30 cellular contexts compared by ENCODE assay signal in genomic region chr6:120951258-120951657, GRCh38.
"Had no signal": no experiment of that assay in that cellular context is flagged by ENCODE, and none has a peak within 500 bp of the region (broad histone marks: within the 10 kb centered on the region; RNA-seq: fewer than 3 reads in every experiment).

No MANE protein-coding gene starts in this region.

- H3K36me3 ChIP-seq: brain microvascular endothelial cell, esophagus squamous epithelium had no signal

- DNase-seq: activated CD4-positive, alpha-beta memory T cell treated with anti-CD3 and anti-CD28 coated beads for 36 hours; activated CD4-positive, alpha-beta T cell treated with anti-CD3 and anti-CD28 coated beads for 36 hours; activated CD4-positive, alpha-beta T cell treated with anti-CD3 and anti-CD28 coated beads, Interleukin-2, amount 10 ng/mL, durations not matched to agents 24 days and 14 days; activated CD4-positive, CD25-positive, alpha-beta regulatory T cell; activated CD4-positive, CD25-positive, alpha-beta regulatory T cell treated with anti-CD3 and anti-CD28 coated beads, Interleukin-2, amount 50 U/mL, for 72 hours; activated CD8-positive, alpha-beta memory T cell treated with anti-CD3 and anti-CD28 coated beads, Interleukin-2, amount 50 U/mL, for 48 hours; activated gamma-delta T cell; activated naive CD4-positive, alpha-beta T cell; activated naive CD4-positive, alpha-beta T cell treated with anti-CD3 and anti-CD28 coated beads, Interleukin-2, amount 10 ng/mL, durations not matched to agents 7 days and 5 days; activated T-cell treated with anti-CD3 and anti-CD28 coated beads for 4 hours; activated T-cell treated with anti-CD3 and anti-CD28 coated beads, Interleukin-2, amount 50 U/mL, for 24 hours; activated T-cell treated with anti-CD3 and anti-CD28 coated beads, Interleukin-2, amount 50 U/mL, for 72 hours; amniotic stem cell; anterior cingulate cortex; brain microvascular endothelial cell; dorsolateral prefrontal cortex; effector memory CD4-positive, alpha-beta T cell; esophagus squamous epithelium; head of caudate nucleus; T-helper 2 cell had no signal

- H3K36me3 Mint-ChIP-seq: activated CD4-positive, alpha-beta memory T cell treated with anti-CD3 and anti-CD28 coated beads for 36 hours; activated naive CD4-positive, alpha-beta T cell treated with anti-CD3 and anti-CD28 coated beads, Interleukin-2, amount 10 ng/mL, durations not matched to agents 7 days and 5 days; activated naive CD4-positive, alpha-beta T cell treated with anti-CD3 and anti-CD28 coated beads, Interleukin-2, amount 50 U/mL, for 72 hours had no signal

- H3K27me3 ChIP-seq: brain microvascular endothelial cell, dorsolateral prefrontal cortex, esophagus squamous epithelium had no signal

- H3K27me3 Mint-ChIP-seq: activated CD4-positive, alpha-beta memory T cell treated with anti-CD3 and anti-CD28 coated beads for 36 hours; activated CD4-positive, alpha-beta T cell treated with anti-CD3 and anti-CD28 coated beads, Interleukin-2, amount 10 ng/mL, durations not matched to agents 24 days and 14 days; activated naive CD4-positive, alpha-beta T cell treated with anti-CD3 and anti-CD28 coated beads, Interleukin-2, amount 10 ng/mL, durations not matched to agents 7 days and 5 days; activated T-cell treated with anti-CD3 and anti-CD28 coated beads, Interleukin-2, amount 50 U/mL, for 24 hours; central memory CD8-positive, alpha-beta T cell; dendritic cell treated with granulocyte-macrophage colony-stimulating factor and Interleukin-4, amounts not matched to agents 40 ng/mL and 50 ng/mL, for 4 days had no signal

- H3K4me3 Mint-ChIP-seq: activated CD4-positive, alpha-beta memory T cell treated with anti-CD3 and anti-CD28 coated beads for 36 hours; activated CD4-positive, alpha-beta T cell treated with anti-CD3 and anti-CD28 coated beads for 36 hours; activated CD4-positive, alpha-beta T cell treated with anti-CD3 and anti-CD28 coated beads, Interleukin-2, amount 10 ng/mL, durations not matched to agents 24 days and 14 days; activated naive CD4-positive, alpha-beta T cell treated with anti-CD3 and anti-CD28 coated beads, Interleukin-2, amount 10 ng/mL, durations not matched to agents 7 days and 5 days; activated T-cell treated with anti-CD3 and anti-CD28 coated beads, Interleukin-2, amount 50 U/mL, for 24 hours; activated T-cell treated with anti-CD3 and anti-CD28 coated beads, Interleukin-2, amount 50 U/mL, for 72 hours; central memory CD8-positive, alpha-beta T cell; dendritic cell treated with granulocyte-macrophage colony-stimulating factor and Interleukin-4, amounts not matched to agents 40 ng/mL and 50 ng/mL, for 4 days had no signal

- ATAC-seq: activated CD4-positive, alpha-beta T cell treated with anti-CD3 and anti-CD28 coated beads for 36 hours; activated naive CD4-positive, alpha-beta T cell treated with anti-CD3 and anti-CD28 coated beads, Interleukin-2, amount 50 U/mL, for 72 hours; activated T-cell treated with anti-CD3 and anti-CD28 coated beads, Interleukin-2, amount 50 U/mL, for 72 hours had no signal

- H3K9me3 Mint-ChIP-seq: activated CD4-positive, alpha-beta memory T cell treated with anti-CD3 and anti-CD28 coated beads for 36 hours; activated CD4-positive, alpha-beta T cell treated with anti-CD3 and anti-CD28 coated beads, Interleukin-2, amount 10 ng/mL, durations not matched to agents 24 days and 14 days; activated naive CD4-positive, alpha-beta T cell treated with anti-CD3 and anti-CD28 coated beads, Interleukin-2, amount 10 ng/mL, durations not matched to agents 7 days and 5 days; activated naive CD4-positive, alpha-beta T cell treated with anti-CD3 and anti-CD28 coated beads, Interleukin-2, amount 50 U/mL, for 72 hours; activated T-cell treated with anti-CD3 and anti-CD28 coated beads, Interleukin-2, amount 50 U/mL, for 24 hours; activated T-cell treated with anti-CD3 and anti-CD28 coated beads, Interleukin-2, amount 50 U/mL, for 72 hours had no signal

- H3K27ac ChIP-seq: brain microvascular endothelial cell, coronary artery, dorsolateral prefrontal cortex, epithelial cell of prostate, esophagus squamous epithelium had no signal

- H3K27ac Mint-ChIP-seq: activated CD4-positive, alpha-beta memory T cell treated with anti-CD3 and anti-CD28 coated beads for 36 hours; activated CD4-positive, alpha-beta T cell treated with anti-CD3 and anti-CD28 coated beads for 36 hours; activated CD4-positive, alpha-beta T cell treated with anti-CD3 and anti-CD28 coated beads, Interleukin-2, amount 10 ng/mL, durations not matched to agents 24 days and 14 days; activated naive CD4-positive, alpha-beta T cell treated with anti-CD3 and anti-CD28 coated beads, Interleukin-2, amount 10 ng/mL, durations not matched to agents 7 days and 5 days; activated naive CD4-positive, alpha-beta T cell treated with anti-CD3 and anti-CD28 coated beads, Interleukin-2, amount 50 U/mL, for 72 hours; activated T-cell treated with anti-CD3 and anti-CD28 coated beads, Interleukin-2, amount 50 U/mL, for 24 hours; activated T-cell treated with anti-CD3 and anti-CD28 coated beads, Interleukin-2, amount 50 U/mL, for 72 hours; dendritic cell treated with granulocyte-macrophage colony-stimulating factor and Interleukin-4, amounts not matched to agents 40 ng/mL and 50 ng/mL, for 4 days had no signal

- H3K9me3 ChIP-seq: esophagus squamous epithelium had no signal

- H3K4me3 ChIP-seq: coronary artery, dorsolateral prefrontal cortex, esophagus squamous epithelium had no signal

- H3K4me1 Mint-ChIP-seq: activated CD4-positive, alpha-beta T cell treated with anti-CD3 and anti-CD28 coated beads for 36 hours; activated CD4-positive, alpha-beta T cell treated with anti-CD3 and anti-CD28 coated beads, Interleukin-2, amount 10 ng/mL, durations not matched to agents 24 days and 14 days; activated naive CD4-positive, alpha-beta T cell treated with anti-CD3 and anti-CD28 coated beads, Interleukin-2, amount 10 ng/mL, durations not matched to agents 7 days and 5 days; central memory CD8-positive, alpha-beta T cell had no signal

- FAIRE-seq: astrocyte, bronchial epithelial cell, endometrium, endothelial cell of umbilical vein, frontal cortex had no signal

- H3K4me1 ChIP-seq: esophagus squamous epithelium had no signal
